ENCODE assay signal across 8 cellular contexts in the genomic region with DNA sequence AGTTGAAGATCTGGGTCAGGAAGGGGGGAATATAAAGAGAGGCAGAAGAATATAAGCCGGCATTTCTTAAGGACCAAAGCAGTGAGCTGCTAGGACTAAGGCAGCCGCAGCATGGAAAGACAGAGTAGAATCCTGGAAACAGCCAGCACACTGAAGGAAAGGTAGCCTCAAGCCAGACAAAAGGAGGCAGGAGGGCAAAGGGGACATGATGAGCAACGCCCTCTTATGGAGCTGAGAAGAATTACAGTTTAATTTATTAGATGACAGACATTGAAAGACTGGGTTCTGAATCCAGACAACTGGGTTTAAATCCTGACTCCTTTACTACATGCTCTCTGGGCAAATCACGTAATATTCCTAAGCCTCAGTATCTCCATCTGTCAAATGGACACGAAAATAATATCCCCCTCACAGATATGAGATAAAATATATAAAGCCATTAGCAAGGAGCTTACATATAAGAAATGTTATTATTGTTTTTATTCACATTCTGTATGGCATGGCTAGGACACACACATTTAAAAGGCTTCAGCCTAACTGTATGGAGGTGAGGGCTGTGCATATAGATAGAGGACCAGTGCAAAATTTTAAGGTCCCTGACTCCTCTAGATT. TPM values are rescaled to one million over a fixed set of nuclear protein-coding genes. Genes with fewer than 3 reads are reported as not detected.
A peak's percentile ranks its signal among the peaks of the same experiment; 100 is the strongest.
DNase-seq lines count a peak whose midpoint lies in the region; ATAC-seq, FAIRE-seq and TF ChIP-seq lines count a peak whose summit lies in the region.

No MANE protein-coding gene starts in this region.

- H3K4me3 ChIP-seq in CD8-positive, alpha-beta T cell (ENCODE audit: low read depth, low read length): no peak overlapping the region
- no peak overlapping the region for H3K4me3 ChIP-seq in HL-60 (replicated peaks; ENCODE audit: insufficient read depth, low read length)

- H3K9me3 Mint-ChIP-seq in CD8-positive, alpha-beta T cell: no peaks in the 10 kb centered on the region

- no peaks in the 10 kb centered on the region for H3K27me3 ChIP-seq in CD8-positive, alpha-beta T cell (ENCODE audit: insufficient read depth, low read length)
- peaks cover 2% of the 10 kb centered on the region for H3K27me3 ChIP-seq in HL-60 (ENCODE audit: insufficient read depth, poor library complexity, severe bottlenecking)

- H3K27ac Mint-ChIP-seq in CD8-positive, alpha-beta T cell: no peak overlapping the region

- no peaks in the 10 kb centered on the region for H3K36me3 ChIP-seq in CD8-positive, alpha-beta T cell (ENCODE audit: insufficient read depth, low read length)

- no peaks in the 10 kb centered on the region for H3K9me3 ChIP-seq in CD8-positive, alpha-beta T cell (ENCODE audit: low read length)

- peak in 1 of 7 experiments; percentile 18 for DNase-seq in CD8-positive, alpha-beta T cell
- DNase-seq in HL-60 (ENCODE audit: low read depth in 1 of 2, low spot score in 1 of 2) (no peak), left lobe of liver (ENCODE audit: low spot score) (no peak), NCI-H510A (lab: John Stamatoyannopoulos, UW) (no peak)

- POLR2A ChIA-PET in CD8-positive, alpha-beta T cell (lab: Charles Lee): interaction anchor here (1.2 to 3.7 kb wide), 3 partner anchors 8 to 350 kb away, joined by 3 to 23 read pairs (median 4); partner anchors contain the start of genes AMIGO2 and PCED1B

- H3K4me3 Mint-ChIP-seq in CD8-positive, alpha-beta T cell: no peak overlapping the region

- CTCF ChIA-PET in CD8-positive, alpha-beta T cell (lab: Charles Lee): interaction anchor here (0.6 to 3.9 kb wide), 17 partner anchors 8 to 326 kb away, joined by 3 to 18 read pairs (median 4); partner anchors contain the start of genes AMIGO2 and PCED1B

- intact Hi-C loops in CD8-positive, alpha-beta T cell (cut with DNase I, micrococcal nuclease): loop anchor here in 1 of 2 experiments (5.0 kb wide), 1 partner anchor 41 kb away; no protein-coding TSS in a partner anchor

- no peaks in the 10 kb centered on the region for H3K4me1 ChIP-seq in CD8-positive, alpha-beta T cell (ENCODE audit: insufficient read depth, low read length)

- H3K27ac ChIP-seq in CD8-positive, alpha-beta T cell (ENCODE audit: low read depth, low read length): no peak overlapping the region
- H3K27ac ChIP-seq in HL-60 (replicated peaks): no peak overlapping the region

- H3K27me3 Mint-ChIP-seq in CD8-positive, alpha-beta T cell (ENCODE audit: low read depth): no peaks in the 10 kb centered on the region

- FAIRE-seq in TTC549 (lab: Jason Lieb, UNC): peak; percentile 71

- peaks cover 9% of the 10 kb centered on the region for H3K4me1 Mint-ChIP-seq in CD8-positive, alpha-beta T cell (ENCODE audit: low read depth)

- no peaks in the 10 kb centered on the region for H3K36me3 Mint-ChIP-seq in CD8-positive, alpha-beta T cell

- ATAC-seq in CD8-positive, alpha-beta T cell: peak; percentile 59
- ATAC-seq in left lobe of liver (peak; percentile 74), HG03439 (IDR thresholded peaks at IDR 0.05; ENCODE audit: unreplicated experiment) (no peak), HG03196 (IDR thresholded peaks at IDR 0.05; ENCODE audit: unreplicated experiment) (no peak), HG03521 (IDR thresholded peaks at IDR 0.05; ENCODE audit: unreplicated experiment) (no peak)

- peak; percentile 57 for TF ChIP-seq CTCF in CD8-positive, alpha-beta T cell (IDR thresholded peaks at IDR 0.05)
- TF ChIP-seq CTCF in HL-60 (IDR thresholded peaks at IDR 0.05; ENCODE audit: insufficient read depth, low read length): peak; percentile 27

RNA-seq across cellular contexts. Expression of gene PCED1B, which starts 8.1 kb away (rescaled TPM):
- total RNA-seq in CD8-positive, alpha-beta T cell: 10 to 100 TPM; 32.9 to 33.7 TPM
- 1.2 TPM for total RNA-seq in left lobe of liver

RNA-seq across cellular contexts. Expression of gene AMIGO2, which starts 8.4 kb away (rescaled TPM):
- total RNA-seq in CD8-positive, alpha-beta T cell: 10 to 100 TPM; 12.5 to 13.5 TPM
- total RNA-seq in left lobe of liver: 1.5 TPM

Comparison
In these comparisons a context has a peak if more than half of its experiments do, and no peak if none do; other contexts are left out.
1. ATAC-seq: peak in CD8-positive, alpha-beta T cell (single experiment) and left lobe of liver (single experiment); none in HG03439 (single experiment), HG03196 (single experiment) and HG03521 (single experiment).
2. RNA of gene PCED1B, which starts 8.1 kb away (total RNA-seq): 32.9 to 33.7 TPM in CD8-positive, alpha-beta T cell; 1.2 TPM in left lobe of liver (single experiment); every median in the first group is over 10 times any median in the second.